In the genomic region with DNA sequence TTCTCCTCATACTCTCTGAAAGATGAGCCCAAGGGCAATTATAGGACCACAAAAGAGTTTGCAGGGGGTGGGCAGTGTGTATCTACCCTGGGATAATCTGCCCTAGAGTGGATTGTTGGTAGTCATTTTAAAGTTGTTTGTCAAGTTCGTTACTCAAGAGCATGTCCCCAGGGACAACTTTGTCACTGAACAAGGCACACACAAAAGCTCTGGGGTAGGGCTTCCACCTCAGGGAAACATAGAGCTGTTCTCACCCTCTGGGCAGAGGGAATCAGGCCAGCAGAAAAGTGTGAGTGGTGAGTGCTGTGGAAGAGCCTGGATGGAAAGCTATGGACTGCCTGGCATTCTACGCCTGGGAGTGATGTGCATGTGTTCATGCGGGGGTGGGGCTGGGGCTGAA, we compare ENCODE assay signal across 26 cellular contexts. TPM values are rescaled to one million over a fixed set of nuclear protein-coding genes. Genes with fewer than 3 reads are reported as not detected.
DNase-seq lines count a peak whose midpoint lies in the region; ATAC-seq and TF ChIP-seq lines count a peak whose summit lies in the region.
"Had no signal": no experiment of that assay in that cellular context is flagged by ENCODE, and none has a peak within 500 bp of the region (broad histone marks: within the 10 kb centered on the region; RNA-seq: fewer than 3 reads in every experiment).

No MANE protein-coding gene starts in this region.

- H3K27ac Mint-ChIP-seq in nephron progenitor cell: peak overlapping the region; percentile 10
- H3K27ac Mint-ChIP-seq: CD4-positive, alpha-beta T cell; naive B cell; T-helper 2 cell treated with Interferon-gamma antibody and Interleukin-4, amounts not matched to agents 5 μg/mL and 100 μg/mL, for 36 hours had no signal

- no peak for TF ChIP-seq CTCF in nephron progenitor cell (IDR thresholded peaks at IDR 0.05)
- no peak for TF ChIP-seq CTCF in lower leg skin (IDR thresholded peaks at IDR 0.05)

- H3K9me3 Mint-ChIP-seq in nephron progenitor cell: no peaks in the 10 kb centered on the region
- H3K9me3 Mint-ChIP-seq: CD4-positive, alpha-beta T cell; central memory CD8-positive, alpha-beta T cell; naive B cell; T-helper 2 cell treated with Interferon-gamma antibody and Interleukin-4, amounts not matched to agents 5 μg/mL and 100 μg/mL, for 36 hours had no signal

- peaks cover 26% of the 10 kb centered on the region for H3K4me1 ChIP-seq in HAP-1

- H3K27me3 ChIP-seq in HAP-1 (ENCODE audit: low read depth): no peaks in the 10 kb centered on the region

- no peak for ATAC-seq in HG02970 (IDR thresholded peaks at IDR 0.05; ENCODE audit: low FRiP score, unreplicated experiment)
- ATAC-seq: left lobe of liver, PC-3, Right ventricle myocardium inferior had no signal

- no peak for TF ChIP-seq POLR2A in lower leg skin (IDR thresholded peaks at IDR 0.05)

- H3K4me1 Mint-ChIP-seq in nephron progenitor cell: peaks cover 46% of the 10 kb centered on the region
- H3K4me1 Mint-ChIP-seq: central memory CD8-positive, alpha-beta T cell; naive B cell had no signal

- no peaks in the 10 kb centered on the region for H3K36me3 Mint-ChIP-seq in nephron progenitor cell (ENCODE audit: low read depth)
- H3K36me3 Mint-ChIP-seq: naive B cell had no signal

- WGBS in lower leg skin, 2 donors: 67 to 77% methylated on average over 3 of the region's 3 CpGs

- H3K9me3 ChIP-seq in HAP-1: no peaks in the 10 kb centered on the region

- H3K4me3 Mint-ChIP-seq in nephron progenitor cell: no peak overlapping the region
- H3K4me3 Mint-ChIP-seq: CD4-positive, alpha-beta T cell; central memory CD8-positive, alpha-beta T cell; naive B cell; T-helper 2 cell treated with Interferon-gamma antibody and Interleukin-4, amounts not matched to agents 5 μg/mL and 100 μg/mL, for 36 hours had no signal

- no peaks in the 10 kb centered on the region for H3K36me3 ChIP-seq in HAP-1 (replicated peaks)

- H3K27me3 Mint-ChIP-seq in nephron progenitor cell (ENCODE audit: low read depth, poor library complexity): peaks cover 7% of the 10 kb centered on the region
- H3K27me3 Mint-ChIP-seq: CD4-positive, alpha-beta T cell had no signal

- no peak overlapping the region for H3K4me3 ChIP-seq in HAP-1
- H3K4me3 ChIP-seq in lower leg skin (ENCODE audit: low read depth, poor library complexity, severe bottlenecking): no peak overlapping the region

- DNase-seq in DMS153 treated with DMSO at 0.1 percent for 48 hours (lab: John Stamatoyannopoulos, UW; ENCODE audit: unreplicated experiment) (peak; percentile 77), HAP-1 (ENCODE audit: low spot score in 2 of 2) (peak; percentile 32 to 58), NCI-H345 treated with DMSO at 0.1 percent for 48 hours (lab: John Stamatoyannopoulos, UW; ENCODE audit: unreplicated experiment) (peak; percentile 85), nephron progenitor cell (peak; percentile 16), lower leg skin (ENCODE audit: low spot score in 2 of 2) (no peak)
- DNase-seq in activated effector memory CD4-positive, alpha-beta T cell treated with Interleukin-2 at 50 U/mL for 16 hours: no peak
- DNase-seq: activated CD4-positive, alpha-beta T cell treated with anti-CD3 and anti-CD28 coated beads for 48 hours; activated CD8-positive, alpha-beta memory T cell treated with anti-CD3 and anti-CD28 coated beads for 24 hours; activated gamma-delta T cell; CD4-positive, alpha-beta T cell; dermis blood vessel endothelial cell; hippocampal formation; IMR-90; naive B cell; NCI-H1092 treated with DMSO at 0.1 percent for 48 hours; NCI-H2227 treated with DMSO at 0.1 percent for 48 hours; NCI-H82; PC-3; stimulated activated CD4-positive, alpha-beta T cell treated with anti-CD3 and anti-CD28 coated beads, Interleukin-15, amount 100 ng/mL, for 24 hours; stimulated activated naive CD4-positive, alpha-beta T cell had no signal

- in situ Hi-C loops in HAP-1 (cut with MboI; ENCODE audit: low sequenced_read_pairs): no loop called here

- intact Hi-C loops in lower leg skin (cut with DNase I; ENCODE audit: low total_unique reads): no loop called here

RNA-seq across cellular contexts. Expression of gene LEF1, which starts 23.3 kb away (rescaled TPM):
- total RNA-seq in lower leg skin: 10 to 100 TPM in 2 of 4 donors, 1 to 10 TPM in 2; 1.7 to 17.8 (median 7.8) TPM
- total RNA-seq: pulmonary artery endothelial cell had no signal

Comparison
In these comparisons a context has a peak if more than half of its experiments do, and no peak if none do; other contexts are left out.
1. DNase-seq: peak in DMS153 treated with DMSO at 0.1 percent for 48 hours (single experiment), HAP-1 (2 of 2), NCI-H345 treated with DMSO at 0.1 percent for 48 hours (single experiment) and nephron progenitor cell (single experiment); none in lower leg skin (0 of 2) and activated effector memory CD4-positive, alpha-beta T cell treated with Interleukin-2 at 50 U/mL for 16 hours (single experiment).